ENCODE assay signal across 1 cellular context in genomic region chr21:16330340-16331319, GRCh38.
TF ChIP-seq lines count a peak whose summit lies in the region.

No MANE protein-coding gene starts in this region.

TF ChIP-seq in HEK293, 187 proteins besides CTCF, POLR2A, EP300 and RAD21 (continued from another document):
- no peak for TF ChIP-seq ZNF529 (tag by site-specific recombination; IDR thresholded peaks at IDR 0.05; ENCODE audit: insufficient replicate concordance)
- peak; percentile 57 for TF ChIP-seq ZNF654 (tag by site-specific recombination; IDR thresholded peaks at IDR 0.05; ENCODE audit: low read depth)
